In the genomic region with DNA sequence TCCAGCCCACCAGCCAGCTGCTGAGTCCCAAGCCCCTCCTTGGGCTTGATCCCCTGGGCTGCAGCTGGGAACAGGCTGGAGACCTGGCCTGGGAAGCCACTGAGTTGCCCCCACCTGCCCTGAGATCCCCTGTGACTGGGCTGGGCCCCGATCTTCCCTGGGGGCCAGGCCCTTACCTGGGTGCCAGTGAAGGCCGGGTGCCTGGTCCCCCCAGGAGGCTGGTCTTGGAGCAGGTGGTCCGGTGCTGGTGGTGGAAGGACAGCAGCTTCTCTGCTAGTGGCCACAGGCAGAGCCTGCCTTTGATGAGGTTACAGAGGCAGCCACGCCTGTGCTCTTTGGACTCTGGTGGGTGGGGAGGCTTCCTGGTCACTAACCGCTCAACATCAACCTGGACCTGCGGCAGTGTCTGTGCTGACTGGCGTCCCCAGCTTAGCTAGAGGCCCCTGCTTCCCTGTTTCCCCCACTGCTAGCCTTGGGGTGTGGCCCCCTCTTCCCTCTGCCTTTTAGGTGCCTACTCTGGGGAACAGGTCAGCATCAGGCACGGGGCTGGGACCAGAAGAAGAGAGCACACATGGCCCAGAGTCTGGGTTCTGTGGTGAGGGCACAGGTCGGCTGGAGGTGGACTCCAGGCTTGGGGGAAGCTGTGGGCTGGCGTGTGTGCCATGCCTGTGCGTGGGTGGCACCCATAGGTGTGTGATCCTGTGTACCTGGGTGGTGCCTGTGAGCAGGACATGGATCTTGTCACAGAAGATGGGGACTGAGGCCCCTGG, we compare ENCODE assay signal across 13 cellular contexts. TPM values are rescaled to one million over a fixed set of nuclear protein-coding genes. Genes with fewer than 3 reads are reported as not detected.
DNase-seq lines count a peak whose midpoint lies in the region; ATAC-seq and TF ChIP-seq lines count a peak whose summit lies in the region.
"Had no signal": no experiment of that assay in that cellular context is flagged by ENCODE, and none has a peak within 500 bp of the region (broad histone marks: within the 10 kb centered on the region; RNA-seq: fewer than 3 reads in every experiment).

A gene with protein sequence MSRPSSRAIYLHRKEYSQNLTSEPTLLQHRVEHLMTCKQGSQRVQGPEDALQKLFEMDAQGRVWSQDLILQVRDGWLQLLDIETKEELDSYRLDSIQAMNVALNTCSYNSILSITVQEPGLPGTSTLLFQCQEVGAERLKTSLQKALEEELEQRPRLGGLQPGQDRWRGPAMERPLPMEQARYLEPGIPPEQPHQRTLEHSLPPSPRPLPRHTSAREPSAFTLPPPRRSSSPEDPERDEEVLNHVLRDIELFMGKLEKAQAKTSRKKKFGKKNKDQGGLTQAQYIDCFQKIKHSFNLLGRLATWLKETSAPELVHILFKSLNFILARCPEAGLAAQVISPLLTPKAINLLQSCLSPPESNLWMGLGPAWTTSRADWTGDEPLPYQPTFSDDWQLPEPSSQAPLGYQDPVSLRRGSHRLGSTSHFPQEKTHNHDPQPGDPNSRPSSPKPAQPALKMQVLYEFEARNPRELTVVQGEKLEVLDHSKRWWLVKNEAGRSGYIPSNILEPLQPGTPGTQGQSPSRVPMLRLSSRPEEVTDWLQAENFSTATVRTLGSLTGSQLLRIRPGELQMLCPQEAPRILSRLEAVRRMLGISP (minus strand): TSS at position 278 of the 770 bp plus-strand sequence. CDS start 2,174 bp downstream, outside the sequence.

- no peaks in the 10 kb centered on the region; the same call in 1 of the 2 replicates for H3K36me3 ChIP-seq in Caco-2 (ENCODE audit: control insufficient read depth, insufficient read depth, low read length)
- H3K36me3 ChIP-seq in RWPE2 (ENCODE audit: low read depth) = no peaks in the 10 kb centered on the region

- H3K27ac Mint-ChIP-seq in Caco-2 (ENCODE audit: unreplicated experiment) = peak within 1 kb of the TSS; percentile 76
- H3K27ac Mint-ChIP-seq: activated naive CD8-positive, alpha-beta T cell had no signal

- POLR2A ChIA-PET in Caco-2 (lab: Charles Lee) = interaction anchor here (1.2 kb wide), 1 partner anchor 215 kb away, joined by 3 read pairs; the partner anchor contains the start of gene GNAI3

- H3K27ac ChIP-seq in RWPE2 (ENCODE audit: poor library complexity, severe bottlenecking) = no peak within 1 kb of the TSS
- H3K27ac ChIP-seq: VCaP had no signal

- TF ChIP-seq CTCF in Caco-2 (IDR thresholded peaks at IDR 0.05; ENCODE audit: insufficient read depth in 1 of 2, low read depth in 1 of 2, low read length in 1 of 2, severe bottlenecking in 1 of 2, unreplicated experiment in 1 of 2) = no peak
- no peak for TF ChIP-seq CTCF in RWPE2 (IDR thresholded peaks at IDR 0.05; ENCODE audit: poor library complexity, severe bottlenecking)

- no peaks in the 10 kb centered on the region for H3K36me3 Mint-ChIP-seq in Caco-2 (ENCODE audit: insufficient read depth, unreplicated experiment)
- H3K36me3 Mint-ChIP-seq: activated naive CD8-positive, alpha-beta T cell; naive thymus-derived CD8-positive, alpha-beta T cell had no signal

- H3K4me3 Mint-ChIP-seq in Caco-2 (ENCODE audit: unreplicated experiment) = peak within 1 kb of the TSS; percentile 52
- H3K4me3 Mint-ChIP-seq: activated naive CD8-positive, alpha-beta T cell; naive thymus-derived CD8-positive, alpha-beta T cell had no signal

- H3K4me3 ChIP-seq in Caco-2 (ENCODE audit: low read depth, low read length) (peak within 1 kb of the TSS; percentile 40), RWPE2 (ENCODE audit: severe bottlenecking) (no peak within 1 kb of the TSS)

- no peaks in the 10 kb centered on the region for H3K9me3 ChIP-seq in Caco-2
- H3K9me3 ChIP-seq in RWPE2 (ENCODE audit: severe bottlenecking) = no peaks in the 10 kb centered on the region

- no TSS peak for BruUV-seq in Caco-2 (replicated peaks; lab: Mats Ljungman, UMichigan)

- no peak for ATAC-seq in RWPE2 (ENCODE audit: low read depth)
- no peak for ATAC-seq in HG03439 (IDR thresholded peaks at IDR 0.05; ENCODE audit: unreplicated experiment)
- ATAC-seq: naive thymus-derived CD8-positive, alpha-beta T cell had no signal

- CTCF ChIA-PET in Caco-2 (lab: Charles Lee) = interaction anchor here (0.6 to 1.2 kb wide), 3 partner anchors 124 to 899 kb away, joined by 3 to 5 read pairs (median 4); partner anchors contain the start of gene AHCYL1

- no peaks in the 10 kb centered on the region for H3K27me3 Mint-ChIP-seq in Caco-2 (ENCODE audit: insufficient read depth, unreplicated experiment)
- H3K27me3 Mint-ChIP-seq: activated naive CD8-positive, alpha-beta T cell had no signal

- peaks cover 27% of the 10 kb centered on the region for H3K4me1 Mint-ChIP-seq in Caco-2 (ENCODE audit: low read depth, unreplicated experiment)

- peak; percentile 56 to 79 for DNase-seq in Caco-2
- DNase-seq in RWPE2 (ENCODE audit: low spot score) = peak; percentile 41
- DNase-seq in islet precursor cell = peak; percentile 45
- DNase-seq in posterior vena cava (ENCODE audit: low spot score) = peak; percentile 71
- no peak for DNase-seq in T1000 (lab: John Stamatoyannopoulos, UW)
- DNase-seq in NCI-H524 treated with DMSO at 0.1 percent for 48 hours (lab: John Stamatoyannopoulos, UW) = no peak
- DNase-seq in NCI-H524 (lab: John Stamatoyannopoulos, UW) = no peak
- DNase-seq: NCI-H187 treated with DMSO at 0.1 percent for 48 hours; stimulated activated CD4-positive, alpha-beta T cell treated with anti-CD3 and anti-CD28 coated beads, Interleukin-2, amount 100 ng/mL, for 48 hours had no signal

- H3K4me1 ChIP-seq in Caco-2 (peaks cover 19% of the 10 kb centered on the region), RWPE2 (ENCODE audit: insufficient read depth, poor library complexity, severe bottlenecking) (no peaks in the 10 kb centered on the region)

- H3K27me3 ChIP-seq in Caco-2 (replicated peaks; ENCODE audit: control insufficient read depth, insufficient read depth, low read length) = no peaks in the 10 kb centered on the region
- H3K27me3 ChIP-seq in RWPE2 (ENCODE audit: insufficient read depth, poor library complexity, severe bottlenecking) = no peaks in the 10 kb centered on the region

- intact Hi-C loops in Caco-2 (cut with micrococcal nuclease; ENCODE audit: unreplicated experiment) = no loop called here
- intact Hi-C loops in posterior vena cava (cut with DNase I) = loop anchor here in 1 of 2 donors (10.0 kb wide), 1 partner anchor 49 kb away; the partner anchor contains the start of gene GSTM5

- H3K9me3 Mint-ChIP-seq in Caco-2 (ENCODE audit: unreplicated experiment) = no peaks in the 10 kb centered on the region
- H3K9me3 Mint-ChIP-seq: naive thymus-derived CD8-positive, alpha-beta T cell had no signal

RNA-seq across cellular contexts. Expression of the gene that starts here (rescaled TPM):
- total RNA-seq in Caco-2 (2022) (15.3 and 18.5 TPM in 2 replicates), posterior vena cava (not detected)
- total RNA-seq: naive thymus-derived CD8-positive, alpha-beta T cell had no signal

Comparison
In these comparisons a context has a peak if more than half of its experiments do, and no peak if none do; other contexts are left out.
1. RNA of the gene that starts here (total RNA-seq): 15.3 to 18.5 TPM in Caco-2; not detected in posterior vena cava; every median in the first group is over 10 times any median in the second.
2. Peak in DNase-seq in posterior vena cava; RNA of the gene not detected or under 1 TPM.
3. DNase-seq: peak in Caco-2 (2 of 2), RWPE2 (single experiment) and islet precursor cell (single experiment); none in T1000 (single experiment), NCI-H524 treated with DMSO at 0.1 percent for 48 hours (single experiment) and NCI-H524 (0 of 2).